In genomic region chr13:34040863-34041262, GRCh38 we compare ENCODE assay signal across 25 cellular contexts.
DNase-seq lines count a peak whose midpoint lies in the region; ATAC-seq, FAIRE-seq and TF ChIP-seq lines count a peak whose summit lies in the region.
"Had no signal": no experiment of that assay in that cellular context is flagged by ENCODE, and none has a peak within 500 bp of the region (broad histone marks: within the 10 kb centered on the region; RNA-seq: fewer than 3 reads in every experiment).

No MANE protein-coding gene starts in this region.

- H3K36me3 Mint-ChIP-seq in astrocyte (ENCODE audit: low read depth, unreplicated experiment), result no peaks in the 10 kb centered on the region
- H3K36me3 Mint-ChIP-seq: CD14-positive monocyte had no signal

- H3K36me3 ChIP-seq in astrocyte (ENCODE audit: insufficient read depth, low read length) (no peaks in the 10 kb centered on the region), SK-N-SH (replicated peaks in 1 of 2; ENCODE audit: control insufficient read depth in 1 of 2, insufficient read depth in 2 of 2, low read length in 1 of 2) (no peaks in the 10 kb centered on the region)
- H3K36me3 ChIP-seq: BE2C; BLaER1 treated with 17β-estradiol and CSF1 and Interleukin-3, amounts not matched to agents 10 nM and 100 nM had no signal

- peaks cover 34% of the 10 kb centered on the region for H3K4me1 ChIP-seq in astrocyte (ENCODE audit: insufficient read depth, low read length)
- peaks cover 0 to 6% of the 10 kb centered on the region in 2 experiments; a peak in 2 of 4 replicates for H3K4me1 ChIP-seq in SK-N-SH (ENCODE audit: control insufficient read depth in 1 of 2, insufficient read depth in 2 of 2, low read depth in 1 of 2, low read length in 1 of 2)
- H3K4me1 ChIP-seq: BE2C had no signal

- TF ChIP-seq CTCF in GM12865 (IDR thresholded peaks at IDR 0.05; ENCODE audit: insufficient read depth, low read depth, low read length, missing control alignments), result no peak
- TF ChIP-seq CTCF in astrocyte (IDR thresholded peaks at IDR 0.05; ENCODE audit: insufficient read depth, low read depth, low read length), result no peak
- no peak for TF ChIP-seq CTCF in fibroblast of mammary gland (conservative IDR thresholded peaks at IDR 0.05; ENCODE audit: control insufficient read depth, insufficient read depth, low read depth, low read length)
- TF ChIP-seq CTCF in SK-N-SH (IDR thresholded peaks at IDR 0.05), result no peak

- H3K9me2 ChIP-seq in SK-N-SH, result no peaks in the 10 kb centered on the region

- ATAC-seq in GM21423 (IDR thresholded peaks at IDR 0.05; ENCODE audit: unreplicated experiment), result no peak
- ATAC-seq: A549, HCT116 had no signal

- peak; percentile 29 for FAIRE-seq in astrocyte (lab: Jason Lieb, UNC)
- FAIRE-seq: A549, G401.6, GM12892, H1 had no signal

- 82% methylated on average over 4 of the region's 4 CpGs for WGBS in SK-N-SH (ENCODE audit: low lambda C conversion rate)

- POLR2A ChIA-PET in SK-N-SH (lab: Yijun Ruan, JAX), result no interaction called here

- H4K20me1 ChIP-seq in astrocyte (ENCODE audit: insufficient read depth, low read length), result no peaks in the 10 kb centered on the region
- H4K20me1 ChIP-seq in SK-N-SH (ENCODE audit: insufficient read depth), result no peaks in the 10 kb centered on the region
- H4K20me1 ChIP-seq: BLaER1 treated with 17β-estradiol and CSF1 and Interleukin-3, amounts not matched to agents 10 nM and 100 nM had no signal

- H3K9me3 Mint-ChIP-seq in astrocyte (ENCODE audit: unreplicated experiment), result peaks cover 5% of the 10 kb centered on the region
- H3K9me3 Mint-ChIP-seq: CD4-positive, alpha-beta T cell; H9 had no signal

- no peak overlapping the region for H3K4me3 Mint-ChIP-seq in astrocyte (ENCODE audit: unreplicated experiment)
- H3K4me3 Mint-ChIP-seq: CD14-positive monocyte; CD4-positive, alpha-beta T cell; H9 had no signal

- H2AFZ ChIP-seq in astrocyte (ENCODE audit: low read depth, low read length) (no peak overlapping the region), SK-N-SH (ENCODE audit: low read depth) (no peak overlapping the region)
- H2AFZ ChIP-seq: GM23248 had no signal

- CTCF ChIA-PET in SK-N-SH (lab: Yijun Ruan, JAX), result no interaction called here

- H3K9ac ChIP-seq in astrocyte (ENCODE audit: low read length), result no peak overlapping the region
- H3K9ac ChIP-seq in SK-N-SH, result no peak overlapping the region
- H3K9ac ChIP-seq: BLaER1 treated with 17β-estradiol and CSF1 and Interleukin-3, amounts not matched to agents 10 nM and 100 nM; GM23248 had no signal

- H3K27ac ChIP-seq in astrocyte (ENCODE audit: low read depth, low read length) (no peak overlapping the region), SK-N-SH (ENCODE audit: low read depth in 2 of 2, low read length in 1 of 2) (no peak overlapping the region)
- H3K27ac ChIP-seq: A549; BLaER1 treated with 17β-estradiol and CSF1 and Interleukin-3, amounts not matched to agents 10 nM and 100 nM; GM23248 had no signal

- H3K27ac Mint-ChIP-seq in astrocyte (ENCODE audit: unreplicated experiment), result no peak overlapping the region
- H3K27ac Mint-ChIP-seq: CD14-positive monocyte; CD4-positive, alpha-beta T cell; H9 had no signal

- no peaks in the 10 kb centered on the region for H3K79me2 ChIP-seq in astrocyte (ENCODE audit: insufficient read depth, low read length)
- no peaks in the 10 kb centered on the region for H3K79me2 ChIP-seq in SK-N-SH (ENCODE audit: insufficient read depth)

- TF ChIP-seq EP300 in SK-N-SH (IDR thresholded peaks at IDR 0.05; ENCODE audit: borderline replicate concordance in 1 of 2, low read depth in 1 of 2, low read length in 1 of 2), result no peak

- H3K9me3 ChIP-seq in astrocyte (ENCODE audit: insufficient read depth, low read depth, low read length) (no peaks in the 10 kb centered on the region), SK-N-SH (no peaks in the 10 kb centered on the region)
- H3K9me3 ChIP-seq: A549, BE2C had no signal

- H3K4me2 ChIP-seq in astrocyte (ENCODE audit: low read length), result no peak overlapping the region
- H3K4me2 ChIP-seq in SK-N-SH, result no peak overlapping the region
- H3K4me2 ChIP-seq: A549; BLaER1 treated with 17β-estradiol and CSF1 and Interleukin-3, amounts not matched to agents 10 nM and 100 nM had no signal

- H3K27me3 ChIP-seq in astrocyte (ENCODE audit: insufficient read depth, low read length), result no peaks in the 10 kb centered on the region
- H3K27me3 ChIP-seq in SK-N-SH (ENCODE audit: insufficient read depth), result no peaks in the 10 kb centered on the region
- H3K27me3 ChIP-seq: BE2C; BLaER1 treated with 17β-estradiol and CSF1 and Interleukin-3, amounts not matched to agents 10 nM and 100 nM had no signal

- H3K4me3 ChIP-seq in GM12865 (ENCODE audit: low read depth, low read length), result no peak overlapping the region
- H3K4me3 ChIP-seq in astrocyte (ENCODE audit: insufficient read depth, low read depth, low read length), result no peak overlapping the region
- H3K4me3 ChIP-seq in fibroblast of mammary gland (ENCODE audit: control insufficient read depth, low read depth, low read length), result no peak overlapping the region
- no peak overlapping the region for H3K4me3 ChIP-seq in SK-N-SH (ENCODE audit: low read depth in 2 of 2, low read length in 1 of 2)
- H3K4me3 ChIP-seq: A549; BLaER1 treated with 17β-estradiol and CSF1 and Interleukin-3, amounts not matched to agents 10 nM and 100 nM; GM23248 had no signal

- H3K27me3 Mint-ChIP-seq in astrocyte (ENCODE audit: low read depth, unreplicated experiment), result no peaks in the 10 kb centered on the region

- peaks cover 32% of the 10 kb centered on the region for H3K4me1 Mint-ChIP-seq in astrocyte (ENCODE audit: low read depth, unreplicated experiment)
- H3K4me1 Mint-ChIP-seq: CD14-positive monocyte had no signal

- H3F3A ChIP-seq in SK-N-SH (replicated peaks; ENCODE audit: insufficient read depth), result peaks cover 5% of the 10 kb centered on the region

- no peak for TF ChIP-seq RAD21 in SK-N-SH (IDR thresholded peaks at IDR 0.05; ENCODE audit: low read length)

- DNase-seq in GM12865 (ENCODE audit: low read depth) (peak; percentile 18), M059J (ENCODE audit: low read depth) (peak; percentile 71), astrocyte (ENCODE audit: low read depth) (peak; percentile 59), fibroblast of mammary gland (ENCODE audit: low read depth) (peak; percentile 56), retina (no peak), SK-N-SH (no peak)
- DNase-seq: 8988T; ACHN; AML-193; BE2C; Calu3; CD4-positive, alpha-beta T cell; COR-L47; DMS53; DMS79 treated with DMSO at 0.1 percent for 48 hours; GM23248; H9 had no signal

TF ChIP-seq in SK-N-SH, 30 proteins besides CTCF, POLR2A, EP300 and RAD21:
- TF ChIP-seq ZBTB33 (IDR thresholded peaks at IDR 0.05; ENCODE audit: borderline replicate concordance, low read depth) (no peak), GABPA (IDR thresholded peaks at IDR 0.05; ENCODE audit: low read depth) (no peak), RCOR1 (IDR thresholded peaks at IDR 0.05; ENCODE audit: low read length) (no peak), FOXJ3 (CRISPR knock-in tag; IDR thresholded peaks at IDR 0.05) (no peak), GATA2 (CRISPR knock-in tag; IDR thresholded peaks at IDR 0.05) (no peak), SIN3A (IDR thresholded peaks at IDR 0.05; ENCODE audit: borderline replicate concordance, low read depth, low read length) (no peak), NRF1 (IDR thresholded peaks at IDR 0.05; ENCODE audit: low read depth, low read length) (no peak), NFIC (IDR thresholded peaks at IDR 0.05; ENCODE audit: borderline replicate concordance) (no peak), TEAD4 (IDR thresholded peaks at IDR 0.05; ENCODE audit: borderline replicate concordance, insufficient read depth) (no peak)

Comparison
In these comparisons a context has a peak if more than half of its experiments do, and no peak if none do; other contexts are left out.
1. DNase-seq: peak in GM12865 (single experiment), M059J (single experiment), astrocyte (single experiment) and fibroblast of mammary gland (single experiment); none in retina (single experiment) and SK-N-SH (single experiment).